32 cellular contexts compared by ENCODE assay signal in the genomic region with DNA sequence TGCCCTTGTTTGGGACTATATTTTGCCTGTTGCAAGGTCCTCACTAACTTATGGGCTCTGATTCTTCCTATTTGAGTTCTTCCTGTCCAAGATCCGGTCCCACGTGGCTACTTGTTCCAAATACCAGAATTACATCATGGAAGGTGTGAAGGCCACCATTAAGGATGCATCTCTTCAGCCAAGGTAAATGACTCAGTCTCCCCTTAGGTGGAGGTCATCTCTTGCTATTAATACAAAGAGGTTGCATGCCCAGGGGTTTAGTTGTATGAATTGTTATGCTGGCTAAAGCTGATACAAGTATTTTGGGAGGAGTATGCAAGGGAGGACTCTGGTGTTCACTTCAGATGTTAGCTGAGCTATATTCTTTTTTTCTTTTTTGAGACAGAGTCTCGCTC. TPM values are rescaled to one million over a fixed set of nuclear protein-coding genes. Genes with fewer than 3 reads are reported as not detected.
"Had no signal": no experiment of that assay in that cellular context is flagged by ENCODE, and none has a peak within 500 bp of the region (broad histone marks: within the 10 kb centered on the region; RNA-seq: fewer than 3 reads in every experiment).

No MANE protein-coding gene starts in this region.

- H3K4me3 ChIP-seq: adrenal gland, coronary artery, dorsolateral prefrontal cortex, esophagus muscularis mucosa, gastrocnemius medialis, heart left ventricle had no signal

- DNase-seq: activated CD4-positive, alpha-beta memory T cell treated with anti-CD3 and anti-CD28 coated beads, Interleukin-2, amount 10 ng/mL, durations not matched to agents 7 days and 5 days; activated CD4-positive, alpha-beta T cell treated with anti-CD3 and anti-CD28 coated beads for 1 hour; activated CD4-positive, alpha-beta T cell treated with anti-CD3 and anti-CD28 coated beads for 4 hours; activated CD4-positive, alpha-beta T cell treated with anti-CD3 and anti-CD28 coated beads, Interleukin-2, amount 10 ng/mL, durations not matched to agents 7 days and 5 days; activated CD4-positive, alpha-beta T cell treated with anti-CD3 and anti-CD28 coated beads, Interleukin-2, amount 50 U/mL, for 4 hours; activated CD8-positive, alpha-beta memory T cell treated with anti-CD3 and anti-CD28 coated beads, Interleukin-2, amount 50 U/mL, for 48 hours; activated effector memory CD4-positive, alpha-beta T cell treated with anti-CD3 and anti-CD28 coated beads, Interleukin-2, amount 50 U/mL, for 16 hours; activated naive CD4-positive, alpha-beta T cell treated with anti-CD3 and anti-CD28 coated beads for 36 hours; activated naive CD8-positive, alpha-beta T cell treated with anti-CD3 and anti-CD28 coated beads for 36 hours; activated naive CD8-positive, alpha-beta T cell treated with anti-CD3 and anti-CD28 coated beads, Interleukin-2, amount 50 U/mL, for 24 hours; activated T-cell treated with anti-CD3 and anti-CD28 coated beads for 4 hours; activated T-cell treated with anti-CD3 and anti-CD28 coated beads, Interleukin-2, amount 50 U/mL, for 48 hours; amygdala; brain microvascular endothelial cell; effector memory CD4-positive, alpha-beta T cell; endodermal cell; erythroblast; foreskin keratinocyte; gastrocnemius medialis; glutamatergic neuron; heart left ventricle; T-helper 2 cell had no signal

- H3K9me3 Mint-ChIP-seq: activated CD4-positive, alpha-beta memory T cell treated with anti-CD3 and anti-CD28 coated beads, Interleukin-2, amount 10 ng/mL, durations not matched to agents 7 days and 5 days; activated CD4-positive, alpha-beta T cell treated with anti-CD3 and anti-CD28 coated beads, Interleukin-2, amount 10 ng/mL, durations not matched to agents 7 days and 5 days; activated naive CD4-positive, alpha-beta T cell treated with anti-CD3 and anti-CD28 coated beads for 36 hours; activated naive CD4-positive, alpha-beta T cell treated with anti-CD3 and anti-CD28 coated beads, Interleukin-2, amount 50 U/mL, for 24 hours; activated naive CD8-positive, alpha-beta T cell treated with anti-CD3 and anti-CD28 coated beads for 36 hours; activated naive CD8-positive, alpha-beta T cell treated with anti-CD3 and anti-CD28 coated beads, Interleukin-2, amount 50 U/mL, for 24 hours; activated T-helper 1 cell treated with anti-CD3 and anti-CD28 coated beads, Interleukin-12 subunit alpha, Interleukin-12 subunit beta, Interleukin-2, Interleukin-4 antibody, amounts not matched to agents 30 ng/mL and 10 ng/mL and 1 ng/mL, durations not matched to agents 14 hours and 24 hours and 36 hours; activated T-helper 2 cell treated with anti-CD3 and anti-CD28 coated beads, Interferon-gamma antibody, Interleukin-2, Interleukin-4, amounts not matched to agents 10 μg/mL and 5 μg/mL and 100 μg/mL, durations not matched to agents 14 hours and 24 hours and 36 hours; central memory CD8-positive, alpha-beta T cell; dendritic cell treated with granulocyte-macrophage colony-stimulating factor and Interleukin-4, amounts not matched to agents 40 ng/mL and 50 ng/mL, for 4 days had no signal

- H3K4me3 Mint-ChIP-seq: activated CD4-positive, alpha-beta memory T cell treated with anti-CD3 and anti-CD28 coated beads, Interleukin-2, amount 10 ng/mL, durations not matched to agents 7 days and 5 days; activated CD4-positive, alpha-beta T cell treated with anti-CD3 and anti-CD28 coated beads, Interleukin-2, amount 10 ng/mL, durations not matched to agents 7 days and 5 days; activated naive CD4-positive, alpha-beta T cell treated with anti-CD3 and anti-CD28 coated beads for 36 hours; activated naive CD4-positive, alpha-beta T cell treated with anti-CD3 and anti-CD28 coated beads, Interleukin-2, amount 50 U/mL, for 24 hours; activated naive CD8-positive, alpha-beta T cell treated with anti-CD3 and anti-CD28 coated beads for 36 hours; activated naive CD8-positive, alpha-beta T cell treated with anti-CD3 and anti-CD28 coated beads, Interleukin-2, amount 50 U/mL, for 24 hours; activated T-helper 1 cell treated with anti-CD3 and anti-CD28 coated beads, Interleukin-12 subunit alpha, Interleukin-12 subunit beta, Interleukin-2, Interleukin-4 antibody, amounts not matched to agents 30 ng/mL and 10 ng/mL and 1 ng/mL, durations not matched to agents 14 hours and 24 hours and 36 hours; central memory CD8-positive, alpha-beta T cell; dendritic cell treated with granulocyte-macrophage colony-stimulating factor and Interleukin-4, amounts not matched to agents 40 ng/mL and 50 ng/mL, for 4 days; endodermal cell had no signal

- H3K9me3 ChIP-seq: adrenal gland, esophagus muscularis mucosa, gastrocnemius medialis, heart left ventricle had no signal

- H3K27me3 ChIP-seq: adrenal gland, brain microvascular endothelial cell, dorsolateral prefrontal cortex, esophagus muscularis mucosa, foreskin keratinocyte, gastrocnemius medialis, heart left ventricle had no signal

- H3K27me3 Mint-ChIP-seq: activated CD4-positive, alpha-beta memory T cell treated with anti-CD3 and anti-CD28 coated beads, Interleukin-2, amount 10 ng/mL, durations not matched to agents 7 days and 5 days; activated CD4-positive, alpha-beta T cell treated with anti-CD3 and anti-CD28 coated beads, Interleukin-2, amount 10 ng/mL, durations not matched to agents 7 days and 5 days; activated naive CD4-positive, alpha-beta T cell treated with anti-CD3 and anti-CD28 coated beads, Interleukin-2, amount 50 U/mL, for 24 hours; activated naive CD8-positive, alpha-beta T cell treated with anti-CD3 and anti-CD28 coated beads, Interleukin-2, amount 50 U/mL, for 24 hours; central memory CD8-positive, alpha-beta T cell; dendritic cell treated with granulocyte-macrophage colony-stimulating factor and Interleukin-4, amounts not matched to agents 40 ng/mL and 50 ng/mL, for 4 days had no signal

- H3K4me1 ChIP-seq: foreskin keratinocyte had no signal

- H3K27ac ChIP-seq: adrenal gland, brain microvascular endothelial cell, coronary artery, dorsolateral prefrontal cortex, esophagus muscularis mucosa, foreskin keratinocyte, heart left ventricle had no signal

- H3K27ac Mint-ChIP-seq: activated CD4-positive, alpha-beta memory T cell treated with anti-CD3 and anti-CD28 coated beads, Interleukin-2, amount 10 ng/mL, durations not matched to agents 7 days and 5 days; activated CD4-positive, alpha-beta T cell treated with anti-CD3 and anti-CD28 coated beads, Interleukin-2, amount 10 ng/mL, durations not matched to agents 7 days and 5 days; activated naive CD4-positive, alpha-beta T cell treated with anti-CD3 and anti-CD28 coated beads for 36 hours; activated naive CD4-positive, alpha-beta T cell treated with anti-CD3 and anti-CD28 coated beads, Interleukin-2, amount 50 U/mL, for 24 hours; activated naive CD8-positive, alpha-beta T cell treated with anti-CD3 and anti-CD28 coated beads for 36 hours; activated naive CD8-positive, alpha-beta T cell treated with anti-CD3 and anti-CD28 coated beads, Interleukin-2, amount 50 U/mL, for 24 hours; activated T-helper 1 cell treated with anti-CD3 and anti-CD28 coated beads, Interleukin-12 subunit alpha, Interleukin-12 subunit beta, Interleukin-2, Interleukin-4 antibody, amounts not matched to agents 30 ng/mL and 10 ng/mL and 1 ng/mL, durations not matched to agents 14 hours and 24 hours and 36 hours; activated T-helper 2 cell treated with anti-CD3 and anti-CD28 coated beads, Interferon-gamma antibody, Interleukin-2, Interleukin-4, amounts not matched to agents 10 μg/mL and 5 μg/mL and 100 μg/mL, durations not matched to agents 14 hours and 24 hours and 36 hours; dendritic cell treated with granulocyte-macrophage colony-stimulating factor and Interleukin-4, amounts not matched to agents 40 ng/mL and 50 ng/mL, for 4 days; endodermal cell had no signal

- ATAC-seq: activated naive CD8-positive, alpha-beta T cell treated with anti-CD3 and anti-CD28 coated beads, Interleukin-2, amount 50 U/mL, for 24 hours; foreskin keratinocyte; gastrocnemius medialis; heart left ventricle had no signal

RNA-seq across cellular contexts. Expression of gene SNAI1, which starts 37.5 kb away (rescaled TPM):
- total RNA-seq: bronchial epithelial cell had no signal
